ENCODE assay signal across 16 cellular contexts in genomic region chr5:159928122-159928960, GRCh38. TPM values are rescaled to one million over a fixed set of nuclear protein-coding genes. Genes with fewer than 3 reads are reported as not detected.
DNase-seq lines count a peak whose midpoint lies in the region; FAIRE-seq and TF ChIP-seq lines count a peak whose summit lies in the region.
"Had no signal": no experiment of that assay in that cellular context is flagged by ENCODE, and none has a peak within 500 bp of the region (broad histone marks: within the 10 kb centered on the region; RNA-seq: fewer than 3 reads in every experiment).

No MANE protein-coding gene starts in this region.

- POLR2A ChIA-PET in MCF 10A (lab: Yijun Ruan, JAX): interaction anchor here (0.7 to 1.6 kb wide), 7 partner anchors 9 to 587 kb away, joined by 3 to 11 read pairs (median 4); no protein-coding TSS in a partner anchor

- peak overlapping the region; percentile 58 for H2AFZ ChIP-seq in astrocyte (ENCODE audit: low read depth, low read length)
- H2AFZ ChIP-seq in smooth muscle cell (ENCODE audit: low read depth): no peak overlapping the region
- H2AFZ ChIP-seq: hepatocyte had no signal

- H3K4me3 ChIP-seq in breast epithelium (no peak overlapping the region), astrocyte (ENCODE audit: insufficient read depth, low read depth, low read length) (peak overlapping the region; percentile 18), smooth muscle cell (no peak overlapping the region)
- H3K4me3 ChIP-seq: hepatocyte, pancreas had no signal

- TF ChIP-seq POLR2A in breast epithelium (IDR thresholded peaks at IDR 0.05): no peak

- no peaks in the 10 kb centered on the region for H3K36me3 Mint-ChIP-seq in MCF 10A (ENCODE audit: insufficient read depth, unreplicated experiment)
- H3K36me3 Mint-ChIP-seq in astrocyte (ENCODE audit: low read depth, unreplicated experiment): no peaks in the 10 kb centered on the region

- no peaks in the 10 kb centered on the region for H3K4me1 ChIP-seq in breast epithelium
- peaks cover 11% of the 10 kb centered on the region for H3K4me1 ChIP-seq in astrocyte (ENCODE audit: insufficient read depth, low read length)
- no peaks in the 10 kb centered on the region for H3K4me1 ChIP-seq in smooth muscle cell (ENCODE audit: low read depth)
- H3K4me1 ChIP-seq: pancreas had no signal

- H3K27ac Mint-ChIP-seq in MCF 10A (ENCODE audit: low read depth, unreplicated experiment): peak overlapping the region; percentile 33
- H3K27ac Mint-ChIP-seq in astrocyte (ENCODE audit: unreplicated experiment): peak overlapping the region; percentile 53
- H3K27ac Mint-ChIP-seq: activated B cell treated with CpG ODN at 0.5 μM for 24 hours; activated naive CD8-positive, alpha-beta T cell treated with anti-CD3 and anti-CD28 coated beads, Interleukin-2, amount 50 U/mL, for 24 hours had no signal

- intact Hi-C loops in MCF 10A (cut with micrococcal nuclease) (loop anchor here (2.0 kb wide), 1 partner anchor 78 kb away; no protein-coding TSS in a partner anchor), breast epithelium (cut with DNase I; ENCODE audit: low total_unique reads) (no loop called here)

- H3K27ac ChIP-seq in breast epithelium (no peak overlapping the region), astrocyte (ENCODE audit: low read depth, low read length) (peak overlapping the region; percentile 42), smooth muscle cell (ENCODE audit: low read depth) (no peak overlapping the region)
- H3K27ac ChIP-seq: hepatocyte, HL-60, pancreas had no signal

- WGBS in smooth muscle cell (ENCODE audit: low lambda C conversion rate): 71% methylated on average over 13 of the region's 13 CpGs

- H3K4me2 ChIP-seq in astrocyte (ENCODE audit: low read length): peak overlapping the region; percentile 69
- H3K4me2 ChIP-seq in smooth muscle cell: no peak overlapping the region
- H3K4me2 ChIP-seq: hepatocyte had no signal

- CTCF ChIA-PET in MCF 10A (lab: Yijun Ruan, JAX): interaction anchor here (0.6 to 1.7 kb wide), 8 partner anchors 9 to 1754 kb away, joined by 3 to 8 read pairs (median 4); no protein-coding TSS in a partner anchor

- H3F3A ChIP-seq in smooth muscle cell (ENCODE audit: low read depth): no peaks in the 10 kb centered on the region

- H3K4me3 Mint-ChIP-seq in MCF 10A (ENCODE audit: unreplicated experiment) (peak overlapping the region; percentile 44), astrocyte (ENCODE audit: unreplicated experiment) (no peak overlapping the region)
- H3K4me3 Mint-ChIP-seq: activated B cell treated with CpG ODN at 0.5 μM for 24 hours; activated naive CD8-positive, alpha-beta T cell treated with anti-CD3 and anti-CD28 coated beads, Interleukin-2, amount 50 U/mL, for 24 hours had no signal

- H3K9me3 ChIP-seq in breast epithelium: no peaks in the 10 kb centered on the region
- H3K9me3 ChIP-seq in astrocyte (ENCODE audit: insufficient read depth, low read depth, low read length): no peaks in the 10 kb centered on the region
- no peaks in the 10 kb centered on the region for H3K9me3 ChIP-seq in smooth muscle cell (replicated peaks; ENCODE audit: low read depth)
- H3K9me3 ChIP-seq: pancreas had no signal

- H3K27me3 Mint-ChIP-seq in MCF 10A (ENCODE audit: insufficient read depth, unreplicated experiment) (no peaks in the 10 kb centered on the region), astrocyte (ENCODE audit: low read depth, unreplicated experiment) (peaks cover 5% of the 10 kb centered on the region)

- no TSS peak for BruUV-seq in MCF 10A (replicated peaks; lab: Mats Ljungman, UMichigan)

- peak; percentile 94 for DNase-seq in MCF 10A (ENCODE audit: unreplicated experiment)
- no peak for DNase-seq in breast epithelium (ENCODE audit: low spot score in 2 of 2)
- DNase-seq in astrocyte (ENCODE audit: low read depth): peak; percentile 85
- peak; percentile 92 for DNase-seq in iris pigment epithelial cell (ENCODE audit: low read depth)
- DNase-seq in urothelium cell line (ENCODE audit: low spot score): peak; percentile 83
- no peak for DNase-seq in AML-193 (lab: John Stamatoyannopoulos, UW)
- DNase-seq in smooth muscle cell (lab: John Stamatoyannopoulos, UW; ENCODE audit: unreplicated experiment): no peak
- DNase-seq in NCI-H2107 (lab: John Stamatoyannopoulos, UW): no peak
- DNase-seq: activated B cell treated with CpG ODN at 0.5 μM for 24 hours; activated naive CD8-positive, alpha-beta T cell treated with anti-CD3 and anti-CD28 coated beads, Interleukin-2, amount 50 U/mL, for 24 hours; NCI-H524; pancreas had no signal

- H4K20me1 ChIP-seq in astrocyte (ENCODE audit: insufficient read depth, low read length) (no peaks in the 10 kb centered on the region), smooth muscle cell (ENCODE audit: low read depth) (no peaks in the 10 kb centered on the region)

- H3K9ac ChIP-seq in astrocyte (ENCODE audit: low read length) (peak overlapping the region; percentile 24), smooth muscle cell (ENCODE audit: low read depth) (no peak overlapping the region)

- peak; percentile 91 for FAIRE-seq in astrocyte (lab: Jason Lieb, UNC)
- peak; percentile 99 for FAIRE-seq in urothelium cell line (lab: Jason Lieb, UNC)
- FAIRE-seq: A204.1, GM12892, pancreas had no signal

- TF ChIP-seq CTCF in MCF 10A (IDR thresholded peaks at IDR 0.05; ENCODE audit: unreplicated experiment): no peak
- no peak for TF ChIP-seq CTCF in breast epithelium (IDR thresholded peaks at IDR 0.05)
- no peak for TF ChIP-seq CTCF in astrocyte (IDR thresholded peaks at IDR 0.05; ENCODE audit: insufficient read depth, low read depth, low read length)
- no peak for TF ChIP-seq CTCF in smooth muscle cell (IDR thresholded peaks at IDR 0.05; ENCODE audit: borderline replicate concordance, insufficient read depth, poor library complexity, severe bottlenecking)

- peaks cover 17% of the 10 kb centered on the region for H3K4me1 Mint-ChIP-seq in MCF 10A (ENCODE audit: insufficient read depth, unreplicated experiment)
- H3K4me1 Mint-ChIP-seq in astrocyte (ENCODE audit: low read depth, unreplicated experiment): peaks cover 12% of the 10 kb centered on the region
- H3K4me1 Mint-ChIP-seq: activated B cell treated with CpG ODN at 0.5 μM for 24 hours; activated naive CD8-positive, alpha-beta T cell treated with anti-CD3 and anti-CD28 coated beads, Interleukin-2, amount 50 U/mL, for 24 hours had no signal

- H3K9me3 Mint-ChIP-seq in MCF 10A (ENCODE audit: unreplicated experiment): no peaks in the 10 kb centered on the region
- no peaks in the 10 kb centered on the region for H3K9me3 Mint-ChIP-seq in astrocyte (ENCODE audit: unreplicated experiment)
- H3K9me3 Mint-ChIP-seq: activated B cell treated with CpG ODN at 0.5 μM for 24 hours; activated naive CD8-positive, alpha-beta T cell treated with anti-CD3 and anti-CD28 coated beads, Interleukin-2, amount 50 U/mL, for 24 hours had no signal

- H3K27me3 ChIP-seq in breast epithelium (peaks cover 0 to 10% of the 10 kb centered on the region in 2 donors), astrocyte (ENCODE audit: insufficient read depth, low read length) (no peaks in the 10 kb centered on the region), smooth muscle cell (ENCODE audit: low read depth) (peaks cover 23% of the 10 kb centered on the region)

- H3K79me2 ChIP-seq in astrocyte (ENCODE audit: insufficient read depth, low read length) (no peaks in the 10 kb centered on the region), smooth muscle cell (ENCODE audit: low read depth) (no peaks in the 10 kb centered on the region)
- H3K79me2 ChIP-seq: hepatocyte had no signal

- no peaks in the 10 kb centered on the region for H3K36me3 ChIP-seq in breast epithelium
- no peaks in the 10 kb centered on the region for H3K36me3 ChIP-seq in astrocyte (ENCODE audit: insufficient read depth, low read length)
- no peaks in the 10 kb centered on the region for H3K36me3 ChIP-seq in smooth muscle cell (ENCODE audit: low read depth)
- H3K36me3 ChIP-seq: pancreas had no signal

RNA-seq across cellular contexts. Expression of gene ADRA1B, which starts 12.1 kb away (rescaled TPM):
- total RNA-seq in MCF 10A (2022) (0.14 TPM in 1 of 2 replicates, not detected in the other), breast epithelium (1 to 10 TPM in 1 of 3 donors, under 1 TPM in 2; 0.33 to 2.9 (median 0.88) TPM), astrocyte (1.4 and 1.9 TPM in 2 replicates), smooth muscle cell (0.09 and 0.36 TPM in 2 replicates)
- polyA plus RNA-seq in smooth muscle cell: 0.34 and 1.2 TPM in 2 replicates

Comparison
In these comparisons a context has a peak if more than half of its experiments do, and no peak if none do; other contexts are left out.
1. DNase-seq: peak in MCF 10A (single experiment), astrocyte (single experiment), iris pigment epithelial cell (single experiment) and urothelium cell line (single experiment); none in breast epithelium (0 of 2), AML-193 (0 of 2), smooth muscle cell (single experiment) and NCI-H2107 (single experiment).